11 cellular contexts compared by ENCODE assay signal in genomic region chr12:77932216-77932615, GRCh38.
DNase-seq lines count a peak whose midpoint lies in the region; ATAC-seq and TF ChIP-seq lines count a peak whose summit lies in the region.
"Had no signal": no experiment of that assay in that cellular context is flagged by ENCODE, and none has a peak within 500 bp of the region (broad histone marks: within the 10 kb centered on the region; RNA-seq: fewer than 3 reads in every experiment).

No MANE protein-coding gene starts in this region.

- no peaks in the 10 kb centered on the region for H4K20me1 ChIP-seq in osteoblast (ENCODE audit: insufficient read depth, low read length)

- 88 to 90% methylated on average over 2 of the region's 2 CpGs for WGBS in upper lobe of left lung, 2 donors

- no peak overlapping the region for H3K27ac ChIP-seq in osteoblast (ENCODE audit: low read depth, low read length)
- no peak overlapping the region for H3K27ac ChIP-seq in upper lobe of left lung

- H3K4me1 ChIP-seq in osteoblast (ENCODE audit: insufficient read depth, low read length) (no peaks in the 10 kb centered on the region), upper lobe of left lung (no peaks in the 10 kb centered on the region)

- H3K36me3 ChIP-seq in osteoblast (ENCODE audit: insufficient read depth, low read length) (no peaks in the 10 kb centered on the region), upper lobe of left lung (no peaks in the 10 kb centered on the region)

- H3K27me3 ChIP-seq in osteoblast (ENCODE audit: insufficient read depth, low read length), result no peaks in the 10 kb centered on the region
- H3K27me3 ChIP-seq in upper lobe of left lung, result no peaks in the 10 kb centered on the region

- H3K9me3 ChIP-seq in osteoblast (ENCODE audit: low read depth, low read length) (no peaks in the 10 kb centered on the region), upper lobe of left lung (no peaks in the 10 kb centered on the region)

- no peak overlapping the region for H2AFZ ChIP-seq in osteoblast (ENCODE audit: low read length)

- no peak overlapping the region for H3K4me2 ChIP-seq in osteoblast (ENCODE audit: insufficient read depth, low read length)

- TF ChIP-seq CTCF in NB4 (IDR thresholded peaks at IDR 0.05; ENCODE audit: low read depth, low read length), result peak; percentile 8
- TF ChIP-seq CTCF in choroid plexus epithelial cell (conservative IDR thresholded peaks at IDR 0.05; ENCODE audit: low read depth, low read length), result peak; percentile 56
- TF ChIP-seq CTCF in osteoblast (IDR thresholded peaks at IDR 0.05; ENCODE audit: extremely low read depth, low read depth, low read length), result peak; percentile 12
- no peak for TF ChIP-seq CTCF in upper lobe of left lung (IDR thresholded peaks at IDR 0.05)

- H3K79me2 ChIP-seq in osteoblast (ENCODE audit: insufficient read depth, low read length), result no peaks in the 10 kb centered on the region

- TF ChIP-seq POLR2A in NB4 (IDR thresholded peaks at IDR 0.05; ENCODE audit: extremely low read depth, insufficient read length) (no peak), upper lobe of left lung (IDR thresholded peaks at IDR 0.05) (no peak)

- no peak for ATAC-seq in upper lobe of left lung (ENCODE audit: low FRiP score in 2 of 2)

- no peak for TF ChIP-seq EP300 in upper lobe of left lung (IDR thresholded peaks at IDR 0.05)

- H3K4me3 ChIP-seq in NB4 (ENCODE audit: low read depth, low read length) (no peak overlapping the region), choroid plexus epithelial cell (ENCODE audit: low read depth, low read length) (no peak overlapping the region), osteoblast (ENCODE audit: insufficient read depth, low read length) (no peak overlapping the region), upper lobe of left lung (no peak overlapping the region)

- DNase-seq in NCI-H748 (lab: John Stamatoyannopoulos, UW; ENCODE audit: unreplicated experiment) (peak; percentile 13), NCI-H748 treated with DMSO at 0.1 percent for 48 hours (lab: John Stamatoyannopoulos, UW) (no peak), NB4 (ENCODE audit: low read depth) (peak; percentile 8), choroid plexus epithelial cell (ENCODE audit: low read depth) (no peak), osteoblast (ENCODE audit: insufficient read length, low spot score, missing footprints) (peak; percentile 22), NOMO-1 (lab: John Stamatoyannopoulos, UW; ENCODE audit: unreplicated experiment in 2 of 2) (no peak), medulla oblongata (ENCODE audit: extremely low spot score) (no peak), upper lobe of left lung (no peak)
- DNase-seq: activated CD4-positive, alpha-beta T cell treated with anti-CD3 and anti-CD28 coated beads for 48 hours; NCI-H345; posterior cingulate gyrus had no signal

Comparison
In these comparisons a context has a peak if more than half of its experiments do, and no peak if none do; other contexts are left out.
1. DNase-seq: peak in NCI-H748 (single experiment), NB4 (single experiment) and osteoblast (single experiment); none in NCI-H748 treated with DMSO at 0.1 percent for 48 hours (single experiment), choroid plexus epithelial cell (single experiment), NOMO-1 (0 of 2), medulla oblongata (single experiment) and upper lobe of left lung (0 of 2).
2. CTCF ChIP-seq: peak in NB4 (single experiment), choroid plexus epithelial cell (single experiment) and osteoblast (single experiment); none in upper lobe of left lung (0 of 6).